1 cellular context compared by ENCODE assay signal in genomic region chr2:215672406-215672805, GRCh38.
TF ChIP-seq lines count a peak whose summit lies in the region.

No MANE protein-coding gene starts in this region.

TF ChIP-seq in HEK293, 187 proteins besides CTCF, POLR2A, EP300 and RAD21 (continued from another document):
- TF ChIP-seq REST (tag by site-specific recombination; IDR thresholded peaks at IDR 0.05) (no peak), ZNF654 (tag by site-specific recombination; IDR thresholded peaks at IDR 0.05; ENCODE audit: low read depth) (no peak), ZNF76 (tag by site-specific recombination; IDR thresholded peaks at IDR 0.05; ENCODE audit: borderline replicate concordance, low read depth) (no peak), RBAK (tag by site-specific recombination; IDR thresholded peaks at IDR 0.05) (no peak)
TF ChIP-seq in HEK293: peak in this region for 1.
